In the genomic region with DNA sequence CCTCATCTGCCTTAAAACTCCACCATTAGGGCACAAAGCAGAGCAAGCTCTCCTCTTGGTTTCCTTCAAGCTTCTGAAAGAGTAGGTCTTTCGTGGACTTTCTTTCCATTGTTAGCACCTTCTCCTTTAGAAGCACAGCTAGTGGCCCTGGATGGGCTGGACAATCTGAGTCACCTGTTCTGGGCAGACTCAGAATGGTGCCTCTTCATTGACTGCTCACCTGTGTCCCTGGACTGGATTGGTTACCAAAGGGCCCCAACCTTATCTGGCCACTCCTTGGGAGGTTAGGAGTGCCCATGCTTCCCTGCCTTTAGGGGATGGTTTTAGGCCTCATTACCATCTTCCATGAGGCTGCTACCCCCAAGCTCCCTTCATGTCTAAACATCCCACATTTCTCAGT, we compare ENCODE assay signal across 28 cellular contexts. TPM values are rescaled to one million over a fixed set of nuclear protein-coding genes. Genes with fewer than 3 reads are reported as not detected.
A peak's percentile ranks its signal among the peaks of the same experiment; 100 is the strongest.
DNase-seq lines count a peak whose midpoint lies in the region; ATAC-seq and TF ChIP-seq lines count a peak whose summit lies in the region.
"Had no signal": no experiment of that assay in that cellular context is flagged by ENCODE, and none has a peak within 500 bp of the region (broad histone marks: within the 10 kb centered on the region; RNA-seq: fewer than 3 reads in every experiment).

No MANE protein-coding gene starts in this region.

- H2AFZ ChIP-seq in IMR-90 (replicated peaks; ENCODE audit: low read length, poor library complexity), result no peak overlapping the region
- H2AFZ ChIP-seq in neuronal stem cell (ENCODE audit: low read length), result no peak overlapping the region

- no peak for TF ChIP-seq RAD21 in IMR-90 (IDR thresholded peaks at IDR 0.05; ENCODE audit: low read length)

- dilution Hi-C loops in IMR-90 (cut with HindIII; ENCODE audit: low sequenced_read_pairs, unreplicated experiment), result no loop called here

- no peak for TF ChIP-seq CTCF in IMR-90 (conservative IDR thresholded peaks at IDR 0.05; ENCODE audit: low read depth, low read length)
- TF ChIP-seq CTCF in colonic mucosa (IDR thresholded peaks at IDR 0.05), result no peak

- H2AK5ac ChIP-seq in IMR-90 (ENCODE audit: low read depth, low read length), result 0 out of 2 replicates have a peak overlapping the region, but pooled peaks have one; percentile 13
- no peak overlapping the region for H2AK5ac ChIP-seq in neuronal stem cell (ENCODE audit: low read depth, low read length)

- no peak overlapping the region for H4K5ac ChIP-seq in IMR-90 (ENCODE audit: low read depth, low read length)

- H3K4me2 ChIP-seq in IMR-90 (ENCODE audit: low read depth, low read length) (no peak overlapping the region), neuronal stem cell (ENCODE audit: insufficient read depth, low read length, poor library complexity, severe bottlenecking) (no peak overlapping the region)
- H3K4me2 ChIP-seq: A549, BLaER1 had no signal

- WGBS in IMR-90 (ENCODE audit: extremely low coverage in 2 of 2, insufficient read length in 1 of 2), 2 experiments, result no CpG with 5 or more reads among the region's 1 CpG
- WGBS in neuronal stem cell (ENCODE audit: extremely low coverage in 2 of 2, insufficient read length in 2 of 2, insufficient replicate concordance in 1 of 2), 2 donors, result no CpG with 5 or more reads among the region's 1 CpG
- 86% methylated on average over 1 of the region's 1 CpG for WGBS in right cardiac atrium

- H3K27ac ChIP-seq in IMR-90 (ENCODE audit: insufficient read depth, low read length) (no peak overlapping the region), colonic mucosa (no peak overlapping the region), neuronal stem cell (replicated peaks; ENCODE audit: low read length) (no peak overlapping the region), right cardiac atrium (ENCODE audit: low read length) (no peak overlapping the region)
- H3K27ac ChIP-seq: 22Rv1, A549, BLaER1 had no signal

- intact Hi-C loops in IMR-90 (cut with micrococcal nuclease) (no loop called here), colonic mucosa (cut with DNase I) (no loop called here), right cardiac atrium (cut with DNase I) (no loop called here)

- H3K4ac ChIP-seq in IMR-90 (ENCODE audit: low read depth, low read length) (no peak overlapping the region), neuronal stem cell (ENCODE audit: low read length) (no peak overlapping the region)

- H3K9me3 ChIP-seq in IMR-90 (ENCODE audit: control insufficient read depth, insufficient read depth, low read length), result peaks cover 6% of the 10 kb centered on the region
- no peaks in the 10 kb centered on the region for H3K9me3 ChIP-seq in colonic mucosa
- no peaks in the 10 kb centered on the region for H3K9me3 ChIP-seq in neuronal stem cell (replicated peaks in 1 of 2; ENCODE audit: control insufficient read depth in 2 of 2, insufficient read depth in 1 of 2, low read depth in 1 of 2, low read length in 2 of 2)
- no peaks in the 10 kb centered on the region for H3K9me3 ChIP-seq in right cardiac atrium (ENCODE audit: control insufficient read depth, low read length)
- H3K9me3 ChIP-seq: A549, BE2C, BLaER1 had no signal

- H3K79me1 ChIP-seq in IMR-90 (ENCODE audit: low read depth in 1 of 2, low read length in 2 of 2) (no peaks in the 10 kb centered on the region), neuronal stem cell (ENCODE audit: low read depth, low read length) (no peaks in the 10 kb centered on the region)

- no peak overlapping the region for H4K8ac ChIP-seq in IMR-90 (ENCODE audit: low read depth in 2 of 2, low read length in 2 of 2)
- H4K8ac ChIP-seq in neuronal stem cell (ENCODE audit: low read depth, low read length), result no peak overlapping the region

- H2AK9ac ChIP-seq in IMR-90 (replicated peaks; ENCODE audit: low read depth, low read length, poor library complexity), result no peak overlapping the region

- H3K56ac ChIP-seq in IMR-90 (ENCODE audit: extremely low read depth, insufficient read depth, low read length), result no peak overlapping the region

- H3K4me1 ChIP-seq in IMR-90 (ENCODE audit: control insufficient read depth, insufficient read depth, low read length) (no peaks in the 10 kb centered on the region), colonic mucosa (no peaks in the 10 kb centered on the region), neuronal stem cell (ENCODE audit: control insufficient read depth in 2 of 2, insufficient read depth in 1 of 2, low read depth in 1 of 2, low read length in 2 of 2) (peaks cover 0 to 2% of the 10 kb centered on the region in 2 donors), right cardiac atrium (ENCODE audit: control insufficient read depth, insufficient read depth, low read length) (no peaks in the 10 kb centered on the region)
- H3K4me1 ChIP-seq: A549, BE2C, BLaER1 had no signal

- H3K23ac ChIP-seq in IMR-90 (ENCODE audit: low read depth, low read length), result no peak overlapping the region; the same call in 1 of the 2 replicates
- H3K23ac ChIP-seq in neuronal stem cell (ENCODE audit: low read depth, low read length, poor library complexity), result no peak overlapping the region

- H3K9ac ChIP-seq in IMR-90 (ENCODE audit: low read depth, low read length), result no peak overlapping the region
- H3K9ac ChIP-seq in colonic mucosa (ENCODE audit: low read depth in 2 of 2, low read length in 2 of 2), result no peak overlapping the region
- no peak overlapping the region for H3K9ac ChIP-seq in neuronal stem cell (ENCODE audit: low read depth, low read length, poor library complexity)
- H3K9ac ChIP-seq: BLaER1 had no signal

- CTCF ChIA-PET in IMR-90 (lab: Yijun Ruan, JAX), result interaction anchor here (0.6 kb wide), 1 partner anchor 18 kb away, joined by 3 read pairs; no protein-coding TSS in a partner anchor

- no peaks in the 10 kb centered on the region for H3K9me1 ChIP-seq in IMR-90 (ENCODE audit: insufficient read depth, low read length)

- no peak for TF ChIP-seq POLR2A in IMR-90 (IDR thresholded peaks at IDR 0.05; ENCODE audit: low read depth, low read length)

- DNase-seq in IMR-90 (no peak), colonic mucosa (peak; percentile 13), islet precursor cell (peak; percentile 22), neuronal stem cell (ENCODE audit: low spot score) (no peak), right cardiac atrium (no peak), globus pallidus (ENCODE audit: low spot score) (no peak)
- no peak for DNase-seq in effector CD8-positive, alpha-beta T cell (lab: John Stamatoyannopoulos, UW)
- DNase-seq: BE2C; C1 segment of cervical spinal cord; CD4-positive, alpha-beta memory T cell; CD4-positive, CD25-positive, alpha-beta regulatory T cell; CD8-positive, alpha-beta memory T cell; COR-L47; DMS 273 treated with DMSO at 0.1 percent for 48 hours; DMS153; DMS53; DMS79; DND-41; EL; GDM1 had no signal

- BruUV-seq in IMR-90 (replicated peaks; lab: Mats Ljungman, UMichigan), result no TSS peak

- H4K20me1 ChIP-seq in IMR-90 (ENCODE audit: insufficient read depth, low read length), result no peaks in the 10 kb centered on the region
- H4K20me1 ChIP-seq: BLaER1 had no signal

- POLR2A ChIA-PET in IMR-90 (lab: Charles Lee; ENCODE audit: unreplicated experiment), result no interaction called here

- H2BK12ac ChIP-seq in neuronal stem cell (ENCODE audit: low read length), result no peak overlapping the region

- H3K4me3 ChIP-seq in IMR-90 (ENCODE audit: insufficient read depth, low read depth, low read length) (no peak overlapping the region), colonic mucosa (no peak overlapping the region), neuronal stem cell (ENCODE audit: low read length in 2 of 2) (no peak overlapping the region), right cardiac atrium (ENCODE audit: low read length) (no peak overlapping the region)
- H3K4me3 ChIP-seq: A549, BLaER1 had no signal

- ATAC-seq in IMR-90 (ENCODE audit: low read depth), result no peak
- no peak for ATAC-seq in GM18873 (IDR thresholded peaks at IDR 0.05; ENCODE audit: low FRiP score, unreplicated experiment)
- no peak for ATAC-seq in right cardiac atrium
- ATAC-seq: A549 had no signal

- H2BK20ac ChIP-seq in IMR-90 (ENCODE audit: low read depth, low read length), result no peak overlapping the region

- H3K14ac ChIP-seq in IMR-90 (replicated peaks; ENCODE audit: low read depth, low read length), result no peak overlapping the region
- H3K14ac ChIP-seq in neuronal stem cell (ENCODE audit: low read length), result no peak overlapping the region

- no peak overlapping the region for H2BK15ac ChIP-seq in IMR-90 (ENCODE audit: low read depth, low read length)
- no peak overlapping the region for H2BK15ac ChIP-seq in neuronal stem cell (ENCODE audit: low read length)

- peaks cover 29% of the 10 kb centered on the region for H3K27me3 ChIP-seq in IMR-90 (ENCODE audit: control insufficient read depth, insufficient read depth, low read length)
- no peaks in the 10 kb centered on the region for H3K27me3 ChIP-seq in colonic mucosa
- peaks cover 0 to 14% (median 0%) of the 10 kb centered on the region in 3 experiments for H3K27me3 ChIP-seq in neuronal stem cell (ENCODE audit: control insufficient read depth in 3 of 3, insufficient read depth in 3 of 3, low read depth in 1 of 3, low read length in 3 of 3)
- no peaks in the 10 kb centered on the region for H3K27me3 ChIP-seq in right cardiac atrium (ENCODE audit: control insufficient read depth, insufficient read depth)
- H3K27me3 ChIP-seq: BLaER1 had no signal

- H2BK5ac ChIP-seq in IMR-90 (ENCODE audit: low read depth, low read length, poor library complexity, severe bottlenecking), result no peak overlapping the region
- H2BK5ac ChIP-seq in neuronal stem cell (ENCODE audit: low read length), result no peak overlapping the region

- no peak overlapping the region for H2BK120ac ChIP-seq in IMR-90 (ENCODE audit: low read depth, low read length)
- H2BK120ac ChIP-seq in neuronal stem cell (ENCODE audit: low read depth, low read length), result no peak overlapping the region

- H4K91ac ChIP-seq in IMR-90 (ENCODE audit: insufficient read depth, low read depth, low read length) (no peak overlapping the region), neuronal stem cell (ENCODE audit: low read depth, low read length, poor library complexity) (no peak overlapping the region)

- H3K18ac ChIP-seq in IMR-90 (ENCODE audit: low read depth, low read length) (no peak overlapping the region), neuronal stem cell (ENCODE audit: low read length) (peak overlapping the region; percentile 9)

- in situ Hi-C loops in IMR-90 (cut with MboI; ENCODE audit: low sequenced_read_pairs), result no loop called here

- H3K36me3 ChIP-seq in IMR-90 (ENCODE audit: control insufficient read depth, insufficient read depth, low read length) (no peaks in the 10 kb centered on the region), colonic mucosa (no peaks in the 10 kb centered on the region), neuronal stem cell (replicated peaks in 1 of 2; ENCODE audit: control insufficient read depth in 2 of 2, insufficient read depth in 2 of 2, low read length in 2 of 2) (no peaks in the 10 kb centered on the region)
- H3K36me3 ChIP-seq: BE2C, BLaER1 had no signal

RNA-seq across cellular contexts. Expression of gene TMEM174, which starts 23.2 kb away (rescaled TPM):
- total RNA-seq in IMR-90 (2012; rRNA removed), result not detected in 2 replicates
- not detected in 2 replicates for polyA plus RNA-seq in IMR-90 (2012; rRNA removed)
- not detected in 2 replicates for polyA plus RNA-seq in IMR-90 (2012; cell fraction: cytosol; rRNA removed)
- polyA plus RNA-seq in IMR-90 (2012; cell fraction: nucleus; rRNA removed; ENCODE audit: low replicate concordance), result not detected in 2 replicates
- not detected for total RNA-seq in colonic mucosa
- polyA plus RNA-seq in neuronal stem cell (2013, experiment 1 of 2), result not detected
- not detected for polyA plus RNA-seq in neuronal stem cell (2013, experiment 2 of 2)
- total RNA-seq in right cardiac atrium, result not detected
- polyA plus RNA-seq in right cardiac atrium, result not detected
- total RNA-seq: A172; CD4-positive, alpha-beta memory T cell; CD4-positive, CD25-positive, alpha-beta regulatory T cell; CD8-positive, alpha-beta memory T cell; Daoy; G401 had no signal
- polyA plus RNA-seq: A549; CD14-positive monocyte; CD4-positive, alpha-beta memory T cell; CD4-positive, CD25-positive, alpha-beta regulatory T cell; CD8-positive, alpha-beta memory T cell had no signal

Comparison
In these comparisons a context has a peak if more than half of its experiments do, and no peak if none do; other contexts are left out.
1. DNase-seq: peak in colonic mucosa (single experiment) and islet precursor cell (single experiment); none in IMR-90 (single experiment), neuronal stem cell (single experiment), right cardiac atrium (0 of 3), effector CD8-positive, alpha-beta T cell (single experiment) and globus pallidus (single experiment).